2 cellular contexts compared by ENCODE assay signal in genomic region chr5:107380654-107381053, GRCh38.
TF ChIP-seq lines count a peak whose summit lies in the region.

No MANE protein-coding gene starts in this region.

TF ChIP-seq in SK-N-SH, 30 proteins besides CTCF, POLR2A, EP300 and RAD21 (continued from another document):
- TF ChIP-seq, protein P1, sequence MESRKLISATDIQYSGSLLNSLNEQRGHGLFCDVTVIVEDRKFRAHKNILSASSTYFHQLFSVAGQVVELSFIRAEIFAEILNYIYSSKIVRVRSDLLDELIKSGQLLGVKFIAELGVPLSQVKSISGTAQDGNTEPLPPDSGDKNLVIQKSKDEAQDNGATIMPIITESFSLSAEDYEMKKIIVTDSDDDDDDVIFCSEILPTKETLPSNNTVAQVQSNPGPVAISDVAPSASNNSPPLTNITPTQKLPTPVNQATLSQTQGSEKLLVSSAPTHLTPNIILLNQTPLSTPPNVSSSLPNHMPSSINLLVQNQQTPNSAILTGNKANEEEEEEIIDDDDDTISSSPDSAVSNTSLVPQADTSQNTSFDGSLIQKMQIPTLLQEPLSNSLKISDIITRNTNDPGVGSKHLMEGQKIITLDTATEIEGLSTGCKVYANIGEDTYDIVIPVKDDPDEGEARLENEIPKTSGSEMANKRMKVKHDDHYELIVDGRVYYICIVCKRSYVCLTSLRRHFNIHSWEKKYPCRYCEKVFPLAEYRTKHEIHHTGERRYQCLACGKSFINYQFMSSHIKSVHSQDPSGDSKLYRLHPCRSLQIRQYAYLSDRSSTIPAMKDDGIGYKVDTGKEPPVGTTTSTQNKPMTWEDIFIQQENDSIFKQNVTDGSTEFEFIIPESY (IDR thresholded peaks at IDR 0.05; ENCODE audit: borderline replicate concordance, low read depth) = no peak
- TF ChIP-seq NFIC (IDR thresholded peaks at IDR 0.05; ENCODE audit: borderline replicate concordance) = no peak
- TF ChIP-seq NRF1 (IDR thresholded peaks at IDR 0.05; ENCODE audit: low read depth, low read length) = no peak
- no peak for TF ChIP-seq ELF1 (IDR thresholded peaks at IDR 0.05)
- no peak for TF ChIP-seq RCOR1 (IDR thresholded peaks at IDR 0.05; ENCODE audit: low read length)
- no peak for TF ChIP-seq MAX (IDR thresholded peaks at IDR 0.05; ENCODE audit: low read depth)
- TF ChIP-seq, protein P2, sequence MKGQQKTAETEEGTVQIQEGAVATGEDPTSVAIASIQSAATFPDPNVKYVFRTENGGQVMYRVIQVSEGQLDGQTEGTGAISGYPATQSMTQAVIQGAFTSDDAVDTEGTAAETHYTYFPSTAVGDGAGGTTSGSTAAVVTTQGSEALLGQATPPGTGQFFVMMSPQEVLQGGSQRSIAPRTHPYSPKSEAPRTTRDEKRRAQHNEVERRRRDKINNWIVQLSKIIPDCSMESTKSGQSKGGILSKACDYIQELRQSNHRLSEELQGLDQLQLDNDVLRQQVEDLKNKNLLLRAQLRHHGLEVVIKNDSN (IDR thresholded peaks at IDR 0.05; ENCODE audit: borderline replicate concordance, low read depth) = no peak

TF ChIP-seq in WTC11, 78 proteins besides CTCF, POLR2A, EP300 and RAD21 (continued from another document):
- TF ChIP-seq E2F5 (CRISPR knock-in tag; IDR thresholded peaks at IDR 0.05) = no peak
- TF ChIP-seq ZNF425 (CRISPR knock-in tag; conservative IDR thresholded peaks at IDR 0.05) = no peak
- no peak for TF ChIP-seq PREB (CRISPR knock-in tag; IDR thresholded peaks at IDR 0.05; ENCODE audit: borderline replicate concordance)
- TF ChIP-seq, protein P3, sequence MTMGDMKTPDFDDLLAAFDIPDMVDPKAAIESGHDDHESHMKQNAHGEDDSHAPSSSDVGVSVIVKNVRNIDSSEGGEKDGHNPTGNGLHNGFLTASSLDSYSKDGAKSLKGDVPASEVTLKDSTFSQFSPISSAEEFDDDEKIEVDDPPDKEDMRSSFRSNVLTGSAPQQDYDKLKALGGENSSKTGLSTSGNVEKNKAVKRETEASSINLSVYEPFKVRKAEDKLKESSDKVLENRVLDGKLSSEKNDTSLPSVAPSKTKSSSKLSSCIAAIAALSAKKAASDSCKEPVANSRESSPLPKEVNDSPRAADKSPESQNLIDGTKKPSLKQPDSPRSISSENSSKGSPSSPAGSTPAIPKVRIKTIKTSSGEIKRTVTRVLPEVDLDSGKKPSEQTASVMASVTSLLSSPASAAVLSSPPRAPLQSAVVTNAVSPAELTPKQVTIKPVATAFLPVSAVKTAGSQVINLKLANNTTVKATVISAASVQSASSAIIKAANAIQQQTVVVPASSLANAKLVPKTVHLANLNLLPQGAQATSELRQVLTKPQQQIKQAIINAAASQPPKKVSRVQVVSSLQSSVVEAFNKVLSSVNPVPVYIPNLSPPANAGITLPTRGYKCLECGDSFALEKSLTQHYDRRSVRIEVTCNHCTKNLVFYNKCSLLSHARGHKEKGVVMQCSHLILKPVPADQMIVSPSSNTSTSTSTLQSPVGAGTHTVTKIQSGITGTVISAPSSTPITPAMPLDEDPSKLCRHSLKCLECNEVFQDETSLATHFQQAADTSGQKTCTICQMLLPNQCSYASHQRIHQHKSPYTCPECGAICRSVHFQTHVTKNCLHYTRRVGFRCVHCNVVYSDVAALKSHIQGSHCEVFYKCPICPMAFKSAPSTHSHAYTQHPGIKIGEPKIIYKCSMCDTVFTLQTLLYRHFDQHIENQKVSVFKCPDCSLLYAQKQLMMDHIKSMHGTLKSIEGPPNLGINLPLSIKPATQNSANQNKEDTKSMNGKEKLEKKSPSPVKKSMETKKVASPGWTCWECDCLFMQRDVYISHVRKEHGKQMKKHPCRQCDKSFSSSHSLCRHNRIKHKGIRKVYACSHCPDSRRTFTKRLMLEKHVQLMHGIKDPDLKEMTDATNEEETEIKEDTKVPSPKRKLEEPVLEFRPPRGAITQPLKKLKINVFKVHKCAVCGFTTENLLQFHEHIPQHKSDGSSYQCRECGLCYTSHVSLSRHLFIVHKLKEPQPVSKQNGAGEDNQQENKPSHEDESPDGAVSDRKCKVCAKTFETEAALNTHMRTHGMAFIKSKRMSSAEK (CRISPR knock-in tag; IDR thresholded peaks at IDR 0.05; ENCODE audit: borderline replicate concordance) = no peak
- TF ChIP-seq, protein P4, sequence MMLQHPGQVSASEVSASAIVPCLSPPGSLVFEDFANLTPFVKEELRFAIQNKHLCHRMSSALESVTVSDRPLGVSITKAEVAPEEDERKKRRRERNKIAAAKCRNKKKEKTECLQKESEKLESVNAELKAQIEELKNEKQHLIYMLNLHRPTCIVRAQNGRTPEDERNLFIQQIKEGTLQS (CRISPR knock-in tag; conservative IDR thresholded peaks at IDR 0.05) = no peak
